15 cellular contexts compared by ENCODE assay signal in genomic region chr2:219001100-219001576, GRCh38. TPM values are rescaled to one million over a fixed set of nuclear protein-coding genes. Genes with fewer than 3 reads are reported as not detected.
DNase-seq lines count a peak whose midpoint lies in the region; ATAC-seq and FAIRE-seq lines count a peak whose summit lies in the region.
"Had no signal": no experiment of that assay in that cellular context is flagged by ENCODE, and none has a peak within 500 bp of the region (broad histone marks: within the 10 kb centered on the region; RNA-seq: fewer than 3 reads in every experiment).

No MANE protein-coding gene starts in this region.

- peaks cover 10 to 22% (median 18%) of the 10 kb centered on the region in 3 donors for H3K4me1 Mint-ChIP-seq in T-cell

- peak in 3 of 4 experiments; percentile 31 to 32 (median 32) for ATAC-seq in T-cell (replicated peaks in 1 of 4)
- ATAC-seq in HG03175 (IDR thresholded peaks at IDR 0.05; ENCODE audit: unreplicated experiment) = no peak
- ATAC-seq: activated CD8-positive, alpha-beta memory T cell treated with anti-CD3 and anti-CD28 coated beads, Interleukin-2, amount 10 ng/mL, durations not matched to agents 7 days and 5 days had no signal

- peaks cover 4 to 51% of the 10 kb centered on the region in 2 donors for H3K27me3 ChIP-seq in small intestine (ENCODE audit: control insufficient read depth in 2 of 2, insufficient read depth in 2 of 2, low read length in 2 of 2)

- no peak for FAIRE-seq in small intestine (lab: Jason Lieb, UNC)
- FAIRE-seq: GM19239, H54 had no signal

- no peaks in the 10 kb centered on the region for H3K36me3 ChIP-seq in small intestine (ENCODE audit: control insufficient read depth in 2 of 2, insufficient read depth in 2 of 2, low read length in 2 of 2)

- WGBS in small intestine, 3 donors = 6 to 9% (median 7%) methylated on average over 24 to 26 of the region's 26 CpGs

- peak overlapping the region; percentile 27 to 68 for H3K27ac ChIP-seq in small intestine (ENCODE audit: low read depth in 1 of 2, low read length in 1 of 2)

- H3K4me3 Mint-ChIP-seq in T-cell = peak overlapping the region in 1 of 3 donors; percentile 72
- H3K4me3 Mint-ChIP-seq: activated CD8-positive, alpha-beta memory T cell treated with anti-CD3 and anti-CD28 coated beads, Interleukin-2, amount 10 ng/mL, durations not matched to agents 7 days and 5 days; activated naive CD8-positive, alpha-beta T cell treated with anti-CD3 and anti-CD28 coated beads, Interleukin-2, amount 10 ng/mL, durations not matched to agents 7 days and 5 days; dendritic cell treated with granulocyte-macrophage colony-stimulating factor and Interleukin-4, amounts not matched to agents 40 ng/mL and 50 ng/mL, for 4 days had no signal

- CTCF ChIA-PET in T-cell (lab: Charles Lee) = no interaction called here

- H3K4me1 ChIP-seq in small intestine (ENCODE audit: control insufficient read depth in 2 of 2, insufficient read depth in 1 of 2, low read depth in 1 of 2, low read length in 1 of 2) = peaks cover 2 to 4% of the 10 kb centered on the region in 2 donors

- POLR2A ChIA-PET in T-cell (lab: Charles Lee) = no interaction called here

- no peak overlapping the region for H3K27ac Mint-ChIP-seq in T-cell
- H3K27ac Mint-ChIP-seq: activated CD8-positive, alpha-beta memory T cell treated with anti-CD3 and anti-CD28 coated beads, Interleukin-2, amount 10 ng/mL, durations not matched to agents 7 days and 5 days; activated naive CD8-positive, alpha-beta T cell treated with anti-CD3 and anti-CD28 coated beads, Interleukin-2, amount 10 ng/mL, durations not matched to agents 7 days and 5 days; dendritic cell treated with granulocyte-macrophage colony-stimulating factor and Interleukin-4, amounts not matched to agents 40 ng/mL and 50 ng/mL, for 4 days had no signal

- peaks cover 2% of the 10 kb centered on the region for H3K9me3 ChIP-seq in iPS-18c (ENCODE audit: control insufficient read depth, insufficient read depth, low read length)
- no peaks in the 10 kb centered on the region for H3K9me3 ChIP-seq in small intestine (ENCODE audit: control insufficient read depth, low read depth)

- H3K27me3 Mint-ChIP-seq in T-cell = peaks cover 58 to 70% of the 10 kb centered on the region in 2 donors

- H3K4me3 ChIP-seq in iPS-18c (ENCODE audit: insufficient read depth, low read depth, low read length) (peak overlapping the region; percentile 24; the same call in 1 of the 2 replicates), small intestine (ENCODE audit: low read depth in 1 of 2, low read length in 2 of 2) (peak overlapping the region in 1 of 2 donors; percentile 33)

- no peaks in the 10 kb centered on the region for H3K9me3 Mint-ChIP-seq in T-cell
- H3K9me3 Mint-ChIP-seq: activated naive CD8-positive, alpha-beta T cell treated with anti-CD3 and anti-CD28 coated beads, Interleukin-2, amount 10 ng/mL, durations not matched to agents 7 days and 5 days; dendritic cell treated with granulocyte-macrophage colony-stimulating factor and Interleukin-4, amounts not matched to agents 40 ng/mL and 50 ng/mL, for 4 days had no signal

- peak; percentile 40 for DNase-seq in NCI-H2029 (lab: John Stamatoyannopoulos, UW)
- no peak for DNase-seq in NCI-H2029 treated with DMSO at 0.1 percent for 48 hours (lab: John Stamatoyannopoulos, UW)
- DNase-seq in T-cell = no peak
- no peak for DNase-seq in small intestine
- no peak for DNase-seq in H4 (ENCODE audit: low spot score)
- DNase-seq in NCI-H2171 (lab: John Stamatoyannopoulos, UW) = no peak
- DNase-seq: activated CD8-positive, alpha-beta memory T cell treated with anti-CD3 and anti-CD28 coated beads, Interleukin-2, amount 10 ng/mL, durations not matched to agents 7 days and 5 days; activated naive CD8-positive, alpha-beta T cell treated with anti-CD3 and anti-CD28 coated beads, Interleukin-2, amount 10 ng/mL, durations not matched to agents 7 days and 5 days; foreskin fibroblast had no signal

- H3K36me3 Mint-ChIP-seq in T-cell = no peaks in the 10 kb centered on the region
- H3K36me3 Mint-ChIP-seq: activated CD8-positive, alpha-beta memory T cell treated with anti-CD3 and anti-CD28 coated beads, Interleukin-2, amount 10 ng/mL, durations not matched to agents 7 days and 5 days; activated naive CD8-positive, alpha-beta T cell treated with anti-CD3 and anti-CD28 coated beads, Interleukin-2, amount 10 ng/mL, durations not matched to agents 7 days and 5 days had no signal

RNA-seq across cellular contexts. Expression of gene CRYBA2, which starts 7.9 kb away (rescaled TPM):
- total RNA-seq in T-cell = not detected
- 1 to 10 TPM; 1.3 to 5.4 (median 3.8) TPM for polyA plus RNA-seq in small intestine
- not detected in 2 replicates for total RNA-seq in H4 (2014; rRNA removed; shearing (Covaris generic))
- total RNA-seq: activated CD8-positive, alpha-beta memory T cell treated with anti-CD3 and anti-CD28 coated beads, Interleukin-2, amount 10 ng/mL, durations not matched to agents 7 days and 5 days; activated naive CD8-positive, alpha-beta T cell treated with anti-CD3 and anti-CD28 coated beads, Interleukin-2, amount 10 ng/mL, durations not matched to agents 7 days and 5 days had no signal

RNA-seq across cellular contexts. Expression of gene FEV, which starts 16.2 kb away (rescaled TPM):
- total RNA-seq in T-cell = not detected
- 1 to 10 TPM; 2.9 to 5.7 (median 3.1) TPM for polyA plus RNA-seq in small intestine
- not detected in 2 replicates for total RNA-seq in H4 (2014; rRNA removed; shearing (Covaris generic))
- total RNA-seq: activated CD8-positive, alpha-beta memory T cell treated with anti-CD3 and anti-CD28 coated beads, Interleukin-2, amount 10 ng/mL, durations not matched to agents 7 days and 5 days; activated naive CD8-positive, alpha-beta T cell treated with anti-CD3 and anti-CD28 coated beads, Interleukin-2, amount 10 ng/mL, durations not matched to agents 7 days and 5 days had no signal
- polyA plus RNA-seq: AG04450 had no signal

RNA-seq across cellular contexts. Expression of gene CFAP65, which starts 40.2 kb away (rescaled TPM):
- total RNA-seq in T-cell = under 1 TPM in 1 of 5 donors, not detected in 4; 0.16 TPM
- polyA plus RNA-seq in small intestine = 1 to 10 TPM in 1 of 3 donors, under 1 TPM in 1, not detected in 1; 0.06 to 1.1 TPM
- total RNA-seq in H4 (2014; rRNA removed; shearing (Covaris generic)) = 0.10 TPM in 1 of 2 replicates, not detected in the other
- total RNA-seq: activated CD8-positive, alpha-beta memory T cell treated with anti-CD3 and anti-CD28 coated beads, Interleukin-2, amount 10 ng/mL, durations not matched to agents 7 days and 5 days; activated naive CD8-positive, alpha-beta T cell treated with anti-CD3 and anti-CD28 coated beads, Interleukin-2, amount 10 ng/mL, durations not matched to agents 7 days and 5 days had no signal
- polyA plus RNA-seq: AG04450 had no signal

RNA-seq across cellular contexts. Expression of gene CDK5R2, which starts 41.7 kb away (rescaled TPM):
- not detected for total RNA-seq in T-cell
- polyA plus RNA-seq in small intestine = 1 to 10 TPM in 1 of 3 donors, under 1 TPM in 1, not detected in 1; 0.22 to 1.4 TPM
- 0.45 and 0.75 TPM in 2 replicates for total RNA-seq in H4 (2014; rRNA removed; shearing (Covaris generic))
- total RNA-seq: activated CD8-positive, alpha-beta memory T cell treated with anti-CD3 and anti-CD28 coated beads, Interleukin-2, amount 10 ng/mL, durations not matched to agents 7 days and 5 days; activated naive CD8-positive, alpha-beta T cell treated with anti-CD3 and anti-CD28 coated beads, Interleukin-2, amount 10 ng/mL, durations not matched to agents 7 days and 5 days had no signal

RNA-seq across cellular contexts. Expression of gene IHH, which starts 59.6 kb away (rescaled TPM):
- under 1 TPM in 2 of 5 donors, not detected in 3; 0.12 to 0.28 TPM for total RNA-seq in T-cell
- polyA plus RNA-seq in small intestine = 10 to 100 TPM; 13.5 to 29.2 (median 29.1) TPM
- not detected in 2 replicates for total RNA-seq in H4 (2014; rRNA removed; shearing (Covaris generic))
- total RNA-seq: activated CD8-positive, alpha-beta memory T cell treated with anti-CD3 and anti-CD28 coated beads, Interleukin-2, amount 10 ng/mL, durations not matched to agents 7 days and 5 days; activated naive CD8-positive, alpha-beta T cell treated with anti-CD3 and anti-CD28 coated beads, Interleukin-2, amount 10 ng/mL, durations not matched to agents 7 days and 5 days had no signal
- polyA plus RNA-seq: AG04450 had no signal
